Comparison of ENCODE assay signal across 1 cellular context in genomic region chr5:145062280-145062679, GRCh38.
TF ChIP-seq lines count a peak whose summit lies in the region.

No MANE protein-coding gene starts in this region.

TF ChIP-seq in GM23338, 12 proteins besides CTCF, POLR2A, EP300 and RAD21 (continued from another document):
- TF ChIP-seq ZNF462 (CRISPR knock-in tag; IDR thresholded peaks at IDR 0.05) (no peak), STAT1 (IDR thresholded peaks at IDR 0.05; ENCODE audit: unreplicated experiment) (no peak), REST (IDR thresholded peaks at IDR 0.05; ENCODE audit: unreplicated experiment) (no peak), ZNF331 (CRISPR knock-in tag; IDR thresholded peaks at IDR 0.05; ENCODE audit: low read depth) (no peak), EZH2 (IDR thresholded peaks at IDR 0.05; ENCODE audit: low read depth, unreplicated experiment) (no peak), ETS1 (IDR thresholded peaks at IDR 0.05) (no peak), CREB1 (CRISPR knock-in tag; IDR thresholded peaks at IDR 0.05; ENCODE audit: low read depth) (no peak), POLR2AphosphoS5 (IDR thresholded peaks at IDR 0.05; ENCODE audit: low read depth) (no peak), JUNB (IDR thresholded peaks at IDR 0.05; ENCODE audit: unreplicated experiment) (no peak), ZNF114 (CRISPR knock-in tag; IDR thresholded peaks at IDR 0.05) (no peak), NANOG (IDR thresholded peaks at IDR 0.05; ENCODE audit: borderline replicate concordance) (no peak)
